In genomic region chr14:69719501-69719951, GRCh38 we compare ENCODE assay signal across 1 cellular context.
TF ChIP-seq lines count a peak whose summit lies in the region.

No MANE protein-coding gene starts in this region.

TF ChIP-seq in GM23338, 12 proteins besides CTCF, POLR2A, EP300 and RAD21 (continued from another document):
- TF ChIP-seq ZNF462 (CRISPR knock-in tag; IDR thresholded peaks at IDR 0.05) (no peak), REST (IDR thresholded peaks at IDR 0.05; ENCODE audit: unreplicated experiment) (no peak)
